In the genomic region with DNA sequence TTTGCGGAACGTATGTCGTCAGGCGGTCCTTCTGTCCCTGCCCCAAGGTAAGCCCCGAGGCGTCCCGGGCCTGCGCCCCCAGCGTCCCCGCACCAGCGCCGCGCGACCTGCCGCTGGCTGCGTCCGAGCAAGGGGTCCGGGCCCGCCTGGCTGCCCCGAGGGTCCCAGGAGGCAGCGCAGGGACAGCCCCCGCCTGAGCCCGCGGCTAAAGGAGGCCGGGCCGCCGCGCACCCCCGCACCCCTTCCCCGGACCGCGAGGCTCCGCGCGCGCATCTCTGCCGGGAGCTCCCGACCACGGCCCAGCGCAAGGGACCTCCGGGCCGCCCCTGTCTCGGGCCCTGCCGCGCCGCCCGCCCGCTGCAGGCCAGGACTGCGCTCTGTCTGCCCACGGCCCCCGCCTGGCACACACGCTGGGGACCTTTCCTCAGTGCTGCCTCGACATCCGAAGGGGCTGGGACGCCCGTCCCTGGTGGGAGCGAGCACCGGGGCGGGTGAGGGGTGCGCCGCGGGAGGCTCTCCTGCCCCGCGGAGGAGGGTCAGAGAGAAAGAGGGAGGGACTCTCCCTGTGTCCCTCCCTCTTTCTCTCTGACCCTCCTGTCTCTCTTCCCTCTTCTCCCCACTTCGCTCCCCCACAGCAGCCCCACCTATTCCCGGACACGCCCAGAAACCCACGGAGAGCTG, we compare ENCODE assay signal across 11 cellular contexts. TPM values are rescaled to one million over a fixed set of nuclear protein-coding genes. Genes with fewer than 3 reads are reported as not detected.
A peak's percentile ranks its signal among the peaks of the same experiment; 100 is the strongest.
DNase-seq lines count a peak whose midpoint lies in the region; ATAC-seq and TF ChIP-seq lines count a peak whose summit lies in the region.
"Had no signal": no experiment of that assay in that cellular context is flagged by ENCODE, and none has a peak within 500 bp of the region (broad histone marks: within the 10 kb centered on the region; RNA-seq: fewer than 3 reads in every experiment).

No MANE protein-coding gene starts in this region.

- no peaks in the 10 kb centered on the region for H3K27me3 ChIP-seq in mesenchymal stem cell (ENCODE audit: control insufficient read depth in 1 of 2, insufficient read depth in 1 of 2, low read length in 2 of 2)
- no peaks in the 10 kb centered on the region for H3K27me3 ChIP-seq in vagina

- H3K27ac ChIP-seq in mesenchymal stem cell (ENCODE audit: low read length, poor library complexity, severe bottlenecking) = no peak overlapping the region
- H3K27ac ChIP-seq in vagina = no peak overlapping the region

- H3K4me1 ChIP-seq in mesenchymal stem cell (ENCODE audit: control insufficient read depth, insufficient read depth, low read depth, low read length) (peaks cover 20% of the 10 kb centered on the region), vagina (peaks cover 13% of the 10 kb centered on the region)

- H2AFZ ChIP-seq in mesenchymal stem cell (ENCODE audit: low read depth, low read length) = peak overlapping the region; percentile 36

- H3K4me3 ChIP-seq in mesenchymal stem cell (ENCODE audit: insufficient read depth in 1 of 2, low read depth in 1 of 2, low read length in 2 of 2) (peak overlapping the region; percentile 65 to 79), vagina (peak overlapping the region; percentile 37 to 60)

- no peak overlapping the region for H2BK120ac ChIP-seq in mesenchymal stem cell (ENCODE audit: low read depth, low read length)

- H3K4me2 ChIP-seq in mesenchymal stem cell (ENCODE audit: low read length, poor library complexity, severe bottlenecking) = peak overlapping the region; percentile 96

- peak overlapping the region in 1 of 2 experiments; percentile 17 for H3K4ac ChIP-seq in mesenchymal stem cell (ENCODE audit: low read depth in 1 of 2, low read length in 2 of 2)

- no peak overlapping the region for H4K91ac ChIP-seq in mesenchymal stem cell (ENCODE audit: low read length)

- peak; percentile 27 to 31 for ATAC-seq in activated T-cell treated with anti-CD3 and anti-CD28 coated beads, Interleukin-2, amount 50 U/mL, for 72 hours (replicated peaks in 1 of 2)

- peaks cover 2 to 6% of the 10 kb centered on the region in 2 donors for H3K36me3 Mint-ChIP-seq in activated T-cell treated with anti-CD3 and anti-CD28 coated beads, Interleukin-2, amount 50 U/mL, for 72 hours (ENCODE audit: insufficient read depth in 2 of 2)
- H3K36me3 Mint-ChIP-seq in endothelial cell (ENCODE audit: low read depth, unreplicated experiment) = peaks cover 6% of the 10 kb centered on the region

- peak overlapping the region in 1 of 2 experiments; percentile 35 for H3K14ac ChIP-seq in mesenchymal stem cell (ENCODE audit: low read length in 2 of 2)

- H2AK5ac ChIP-seq in mesenchymal stem cell (ENCODE audit: low read length, severe bottlenecking) = no peak overlapping the region

- H2BK15ac ChIP-seq in mesenchymal stem cell (ENCODE audit: low read depth, poor library complexity, severe bottlenecking) = no peak overlapping the region

- TF ChIP-seq CTCF in endothelial cell (IDR thresholded peaks at IDR 0.05; ENCODE audit: unreplicated experiment) (no peak), vagina (IDR thresholded peaks at IDR 0.05) (no peak)

- no peak for DNase-seq in activated T-cell treated with anti-CD3 and anti-CD28 coated beads, Interleukin-2, amount 50 U/mL, for 72 hours
- DNase-seq in activated T-cell treated with anti-CD3 and anti-CD28 coated beads for 4 hours (no peak), endothelial cell (ENCODE audit: low spot score) (no peak), mesenchymal stem cell (peak; percentile 44), vagina (ENCODE audit: extremely low spot score in 2 of 2) (no peak), amniotic stem cell (lab: John Stamatoyannopoulos, UW) (no peak), SHP77 (lab: John Stamatoyannopoulos, UW) (no peak)
- no peak for DNase-seq in stimulated activated naive CD4-positive, alpha-beta T cell (lab: John Stamatoyannopoulos, UW)
- DNase-seq: activated T-cell treated with anti-CD3 and anti-CD28 coated beads, Interleukin-2, amount 50 U/mL, for 1 hour; NCI-H226 had no signal

- H3K23ac ChIP-seq in mesenchymal stem cell (ENCODE audit: low read length in 2 of 2) = no peak overlapping the region

- H3K9me3 ChIP-seq in mesenchymal stem cell (ENCODE audit: control insufficient read depth, low read length) (no peaks in the 10 kb centered on the region), vagina (no peaks in the 10 kb centered on the region)

- peaks cover 11% of the 10 kb centered on the region for H3K4me1 Mint-ChIP-seq in activated T-cell treated with anti-CD3 and anti-CD28 coated beads, Interleukin-2, amount 50 U/mL, for 72 hours (ENCODE audit: low read depth)
- peaks cover 2% of the 10 kb centered on the region for H3K4me1 Mint-ChIP-seq in endothelial cell (ENCODE audit: unreplicated experiment)

- peak overlapping the region in 1 of 2 experiments; percentile 21 for H2BK12ac ChIP-seq in mesenchymal stem cell (ENCODE audit: low read length in 2 of 2)

- peak overlapping the region; percentile 82 for H3K9ac ChIP-seq in mesenchymal stem cell (ENCODE audit: low read length)

- H3K27me3 Mint-ChIP-seq in activated T-cell treated with anti-CD3 and anti-CD28 coated beads, Interleukin-2, amount 50 U/mL, for 72 hours (ENCODE audit: low read depth) = peaks cover 18% of the 10 kb centered on the region
- peaks cover 23% of the 10 kb centered on the region for H3K27me3 Mint-ChIP-seq in endothelial cell (ENCODE audit: unreplicated experiment)

- WGBS in mesenchymal stem cell = 6% methylated on average over 46 of the region's 68 CpGs

- H3K36me3 ChIP-seq in mesenchymal stem cell (ENCODE audit: control insufficient read depth in 1 of 2, insufficient read depth in 2 of 2, low read depth in 1 of 2, low read length in 2 of 2) (peaks cover 14 to 23% of the 10 kb centered on the region in 2 experiments), vagina (peaks cover 0 to 15% of the 10 kb centered on the region in 2 donors)

- TF ChIP-seq POLR2A in vagina (IDR thresholded peaks at IDR 0.05) = no peak

- intact Hi-C loops in vagina (cut with DNase I) = no loop called here

- H3K79me1 ChIP-seq in mesenchymal stem cell (replicated peaks; ENCODE audit: low read length, poor library complexity, severe bottlenecking) = peaks cover 5% of the 10 kb centered on the region

- no peak overlapping the region for H2BK5ac ChIP-seq in mesenchymal stem cell (ENCODE audit: low read depth, low read length, poor library complexity, severe bottlenecking)

- no peaks in the 10 kb centered on the region for H3K9me3 Mint-ChIP-seq in activated T-cell treated with anti-CD3 and anti-CD28 coated beads, Interleukin-2, amount 50 U/mL, for 72 hours
- H3K9me3 Mint-ChIP-seq in endothelial cell (ENCODE audit: unreplicated experiment) = no peaks in the 10 kb centered on the region
- H3K9me3 Mint-ChIP-seq: naive thymus-derived CD8-positive, alpha-beta T cell had no signal

- peak overlapping the region; percentile 53 to 73 for H3K4me3 Mint-ChIP-seq in activated T-cell treated with anti-CD3 and anti-CD28 coated beads, Interleukin-2, amount 50 U/mL, for 72 hours
- H3K4me3 Mint-ChIP-seq in endothelial cell (ENCODE audit: unreplicated experiment) = peak overlapping the region; percentile 38

- peak overlapping the region; percentile 76 for H4K8ac ChIP-seq in mesenchymal stem cell (ENCODE audit: low read length)

- H3K27ac Mint-ChIP-seq in activated T-cell treated with anti-CD3 and anti-CD28 coated beads, Interleukin-2, amount 50 U/mL, for 72 hours = no peak overlapping the region
- H3K27ac Mint-ChIP-seq in endothelial cell (ENCODE audit: unreplicated experiment) = no peak overlapping the region

- peak overlapping the region; percentile 49 to 79 for H3K18ac ChIP-seq in mesenchymal stem cell (ENCODE audit: low read depth in 1 of 2, low read length in 2 of 2)

RNA-seq across cellular contexts. Expression of gene SHH, which starts 25.0 kb away (rescaled TPM):
- total RNA-seq in activated T-cell treated with anti-CD3 and anti-CD28 coated beads, Interleukin-2, amount 50 U/mL, for 72 hours = under 1 TPM; 0.05 to 0.10 TPM
- 0.26 TPM for total RNA-seq in endothelial cell (ENCODE audit: unreplicated experiment)
- 0.01 TPM for polyA plus RNA-seq in mesenchymal stem cell (2013, experiment 1 of 2)
- polyA plus RNA-seq in mesenchymal stem cell (2013, experiment 2 of 2) = not detected
- 0.25 TPM for total RNA-seq in vagina
- total RNA-seq: naive thymus-derived CD8-positive, alpha-beta T cell had no signal
